Comparison of ENCODE assay signal across 20 cellular contexts in genomic region chr5:104018299-104018698, GRCh38.
"Had no signal": no experiment of that assay in that cellular context is flagged by ENCODE, and none has a peak within 500 bp of the region (broad histone marks: within the 10 kb centered on the region; RNA-seq: fewer than 3 reads in every experiment).

No MANE protein-coding gene starts in this region.

- ATAC-seq: activated CD8-positive, alpha-beta T cell treated with anti-CD3 and anti-CD28 coated beads, Interleukin-2, amount 10 ng/mL, durations not matched to agents 7 days and 5 days; activated naive CD4-positive, alpha-beta T cell treated with anti-CD3 and anti-CD28 coated beads, Interleukin-2, amount 50 U/mL, for 72 hours; left lung; upper lobe of right lung had no signal

- H3K9ac ChIP-seq: neural progenitor cell had no signal

- H3K36me3 ChIP-seq: esophagus squamous epithelium, left lung, neural progenitor cell, thoracic aorta, upper lobe of right lung had no signal

- H3K4me1 ChIP-seq: esophagus squamous epithelium, left lung, neural progenitor cell, upper lobe of right lung had no signal

- H3K27me3 ChIP-seq: esophagus squamous epithelium, left lung, neural progenitor cell, upper lobe of right lung had no signal

- H3K4me2 ChIP-seq: neural progenitor cell had no signal

- H3K27ac ChIP-seq: coronary artery, esophagus squamous epithelium, left lung, neural progenitor cell, thoracic aorta, upper lobe of right lung had no signal

- H3K4me3 ChIP-seq: coronary artery, esophagus squamous epithelium, left lung, neural progenitor cell, thoracic aorta, upper lobe of right lung had no signal

- DNase-seq: activated CD4-positive, alpha-beta T cell treated with anti-CD3 and anti-CD28 coated beads, Interleukin-2, amount 10 ng/mL, durations not matched to agents 24 days and 14 days; activated CD4-positive, CD25-positive, alpha-beta regulatory T cell; activated CD8-positive, alpha-beta memory T cell treated with anti-CD3 and anti-CD28 coated beads, Interleukin-2, amount 50 U/mL, for 4 hours; activated CD8-positive, alpha-beta T cell treated with anti-CD3 and anti-CD28 coated beads, Interleukin-2, amount 10 ng/mL, durations not matched to agents 7 days and 5 days; activated gamma-delta T cell; activated T-cell treated with anti-CD3 and anti-CD28 coated beads, Interleukin-2, amount 50 U/mL, for 48 hours; amygdala; esophagus squamous epithelium; foreskin fibroblast; hippocampal formation; kidney; left lung; mammary epithelial cell; naive B cell; stimulated activated CD4-positive, alpha-beta T cell treated with anti-CD3 and anti-CD28 coated beads, Interleukin-1b, Interleukin-23, amount 100 ng/mL, for 48 hours; upper lobe of right lung had no signal
